In genomic region chr19:746208-746819, GRCh38 we compare ENCODE assay signal across 7 cellular contexts. TPM values are rescaled to one million over a fixed set of nuclear protein-coding genes. Genes with fewer than 3 reads are reported as not detected.
"Had no signal": no experiment of that assay in that cellular context is flagged by ENCODE, and none has a peak within 500 bp of the region (broad histone marks: within the 10 kb centered on the region; RNA-seq: fewer than 3 reads in every experiment).

No MANE protein-coding gene starts in this region.

- H3K27ac ChIP-seq: GM23248 had no signal

- DNase-seq: GM23248, GOT3, H7, HFFc6, IMR-90 had no signal

- ATAC-seq: HCT116 had no signal

- H3K27ac Mint-ChIP-seq: HFFc6 had no signal

- H2AFZ ChIP-seq: GM23248 had no signal

- H3K4me1 ChIP-seq: HAP-1 had no signal

- H3K4me3 Mint-ChIP-seq: HFFc6 had no signal

- H3K9ac ChIP-seq: GM23248 had no signal

- H3K4me3 ChIP-seq: GM23248, HAP-1 had no signal

- H3K36me3 ChIP-seq: HAP-1 had no signal

RNA-seq across cellular contexts. Expression of gene MISP, which starts 4.6 kb away (rescaled TPM):
- polyA plus RNA-seq: GM23248, IMR-90 had no signal

RNA-seq across cellular contexts. Expression of gene PRSS57, which starts 51.1 kb away (rescaled TPM):
- polyA plus RNA-seq: GM23248, IMR-90 had no signal
